In the genomic region with DNA sequence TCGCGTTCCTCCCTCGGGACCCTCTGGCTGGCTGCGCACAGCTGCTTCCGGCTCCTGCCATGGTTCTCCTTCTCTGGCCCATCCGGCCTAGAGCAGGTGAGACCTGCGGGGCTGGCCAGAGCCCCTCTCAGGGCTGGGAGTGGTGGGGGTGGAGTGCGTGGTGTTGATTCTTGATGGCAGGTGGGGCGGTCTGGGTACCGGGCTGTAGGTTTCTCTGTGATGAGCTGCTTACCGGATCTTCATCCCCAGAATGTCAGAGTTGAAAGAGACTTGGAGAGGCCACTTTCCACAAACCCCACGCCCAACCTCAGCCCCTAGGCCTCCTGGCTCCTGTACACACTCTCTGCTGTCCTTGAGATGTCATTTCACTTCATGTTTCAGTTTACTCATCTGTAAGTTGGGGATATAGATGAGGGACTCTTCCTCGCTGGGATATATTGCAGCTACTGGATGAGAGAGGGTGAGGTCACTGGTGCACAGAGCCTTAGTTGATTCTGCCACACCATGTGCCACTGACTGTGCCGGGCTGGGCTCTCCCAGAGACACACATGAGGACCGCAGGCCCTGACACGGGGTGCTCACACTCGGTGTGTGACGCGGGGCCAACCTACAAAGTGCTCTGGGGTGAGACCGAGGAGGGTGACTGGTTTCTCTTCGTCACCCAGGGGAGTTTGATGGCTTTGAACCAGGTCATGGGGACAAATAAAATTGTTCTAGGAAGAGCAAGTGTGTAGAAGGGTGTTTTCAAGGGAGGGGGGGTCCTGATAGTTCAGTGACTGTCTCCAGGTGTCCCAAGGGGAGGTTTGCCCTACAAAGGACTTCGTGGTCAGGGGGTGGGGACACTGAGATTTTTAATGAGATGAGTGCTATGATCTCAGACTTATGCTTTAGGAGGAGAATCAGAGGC, we compare ENCODE assay signal across 13 cellular contexts. TPM values are rescaled to one million over a fixed set of nuclear protein-coding genes. Genes with fewer than 3 reads are reported as not detected.
DNase-seq lines count a peak whose midpoint lies in the region; ATAC-seq, FAIRE-seq and TF ChIP-seq lines count a peak whose summit lies in the region.
"Had no signal": no experiment of that assay in that cellular context is flagged by ENCODE, and none has a peak within 500 bp of the region (broad histone marks: within the 10 kb centered on the region; RNA-seq: fewer than 3 reads in every experiment).

No MANE protein-coding gene starts in this region.

- H3K4me1 ChIP-seq in DND-41 (ENCODE audit: insufficient read depth, low read length): peaks cover 49% of the 10 kb centered on the region

- CTCF ChIA-PET in RWPE1 (lab: Yijun Ruan, JAX): no interaction called here

- ATAC-seq in DND-41 (ENCODE audit: insufficient read depth, low read depth) (no peak), GM19452 (IDR thresholded peaks at IDR 0.05; ENCODE audit: unreplicated experiment) (peak; percentile 30), naive B cell (ENCODE audit: low read depth in 2 of 2) (peak; percentile 68 to 73)

- H3K36me3 Mint-ChIP-seq in naive B cell: peaks cover 4 to 20% of the 10 kb centered on the region in 2 donors

- no peak overlapping the region for H3K4me3 ChIP-seq in DND-41 (ENCODE audit: low read depth in 1 of 2, low read length in 2 of 2)

- peaks cover 47 to 58% (median 49%) of the 10 kb centered on the region in 3 donors for H3K4me1 Mint-ChIP-seq in naive B cell

- peaks cover 53% of the 10 kb centered on the region for H3K36me3 ChIP-seq in DND-41 (ENCODE audit: insufficient read depth, low read length)

- POLR2A ChIA-PET in RWPE1 (lab: Yijun Ruan, JAX; ENCODE audit: low non-redundant PET): no interaction called here

- H3K27ac Mint-ChIP-seq in naive B cell: peak overlapping the region; percentile 97 to 100 (median 99)

- H3K79me2 ChIP-seq in DND-41 (ENCODE audit: insufficient read depth, low read length): peaks cover 65% of the 10 kb centered on the region

- H2AFZ ChIP-seq in DND-41 (ENCODE audit: low read depth, low read length): no peak overlapping the region

- H3K27ac ChIP-seq in DND-41 (ENCODE audit: low read length): peak overlapping the region; percentile 72
- peak overlapping the region; percentile 9; the same call in 1 of the 2 replicates for H3K27ac ChIP-seq in RWPE1

- 0 out of 2 replicates have a peak overlapping the region, but pooled peaks have one; percentile 85 for H3K4me2 ChIP-seq in DND-41 (ENCODE audit: insufficient read depth, low read length)

- H3K9me3 ChIP-seq in DND-41 (ENCODE audit: insufficient read depth, low read length, severe bottlenecking): no peaks in the 10 kb centered on the region

- H3K27me3 ChIP-seq in DND-41 (ENCODE audit: insufficient read depth, low read length, poor library complexity): no peaks in the 10 kb centered on the region

- TF ChIP-seq CTCF in DND-41 (IDR thresholded peaks at IDR 0.05; ENCODE audit: borderline replicate concordance, extremely low read depth, low read length, poor library complexity, severe bottlenecking) (no peak), RWPE1 (conservative IDR thresholded peaks at IDR 0.05; ENCODE audit: low read depth) (no peak), D721Med (IDR thresholded peaks at IDR 0.05; ENCODE audit: insufficient read depth, missing control alignments) (no peak)

- H3K4me3 Mint-ChIP-seq in naive B cell: peak overlapping the region; percentile 64 to 91 (median 78)

- peaks cover 0 to 2% (median 0%) of the 10 kb centered on the region in 7 donors for H3K9me3 Mint-ChIP-seq in naive B cell

- no peaks in the 10 kb centered on the region; the same call in 1 of the 2 replicates for H4K20me1 ChIP-seq in DND-41 (ENCODE audit: insufficient read depth, low read length)

- H3K27me3 Mint-ChIP-seq in naive B cell: no peaks in the 10 kb centered on the region

- FAIRE-seq in D721Med (lab: Jason Lieb, UNC) (no peak), RCC 7860 (lab: Jason Lieb, UNC) (no peak)

- H3K9ac ChIP-seq in DND-41 (ENCODE audit: low read depth, low read length): peak overlapping the region; percentile 13; the same call in 1 of the 2 replicates

- DNase-seq in DND-41 (peak; percentile 62), RWPE1 (ENCODE audit: low spot score) (no peak), naive B cell (peak; percentile 92), DMS79 treated with DMSO at 0.1 percent for 48 hours (lab: John Stamatoyannopoulos, UW) (no peak), D721Med (ENCODE audit: insufficient read length, low spot score) (no peak), NCI-H146 treated with DMSO at 0.1 percent for 48 hours (lab: John Stamatoyannopoulos, UW; ENCODE audit: unreplicated experiment) (no peak), RCC 7860 (ENCODE audit: low spot score) (no peak)
- DNase-seq: activated gamma-delta T cell; DMS153; effector CD4-positive, alpha-beta T cell; hypothalamus; NCI-H510A treated with DMSO at 0.1 percent for 48 hours had no signal

RNA-seq across cellular contexts. Expression of gene ZNF775, which starts 29.5 kb away (rescaled TPM):
- 1 to 10 TPM; 1.4 to 8.9 (median 4.5) TPM for polyA plus RNA-seq in naive B cell (ENCODE audit: low read depth in 6 of 6)

RNA-seq across cellular contexts. Expression of gene REPIN1, which starts 40.0 kb away (rescaled TPM):
- 100 to 1,000 TPM in 1 of 6 donors, 10 to 100 TPM in 5; 46.3 to 115 (median 68.5) TPM for polyA plus RNA-seq in naive B cell (ENCODE audit: low read depth in 6 of 6)

RNA-seq across cellular contexts. Expression of gene GIMAP8, which starts 41.8 kb away (rescaled TPM):
- under 1 TPM in 4 of 6 donors, not detected in 2; 0.07 to 0.22 (median 0.08) TPM for polyA plus RNA-seq in naive B cell (ENCODE audit: low read depth in 6 of 6)

Comparison
In these comparisons a context has a peak if more than half of its experiments do, and no peak if none do; other contexts are left out.
1. DNase-seq: peak in DND-41 (single experiment) and naive B cell (single experiment); none in RWPE1 (single experiment), DMS79 treated with DMSO at 0.1 percent for 48 hours (single experiment), D721Med (single experiment), NCI-H146 treated with DMSO at 0.1 percent for 48 hours (single experiment) and RCC 7860 (single experiment).